Comparison of ENCODE assay signal across 1 cellular context in the genomic region with DNA sequence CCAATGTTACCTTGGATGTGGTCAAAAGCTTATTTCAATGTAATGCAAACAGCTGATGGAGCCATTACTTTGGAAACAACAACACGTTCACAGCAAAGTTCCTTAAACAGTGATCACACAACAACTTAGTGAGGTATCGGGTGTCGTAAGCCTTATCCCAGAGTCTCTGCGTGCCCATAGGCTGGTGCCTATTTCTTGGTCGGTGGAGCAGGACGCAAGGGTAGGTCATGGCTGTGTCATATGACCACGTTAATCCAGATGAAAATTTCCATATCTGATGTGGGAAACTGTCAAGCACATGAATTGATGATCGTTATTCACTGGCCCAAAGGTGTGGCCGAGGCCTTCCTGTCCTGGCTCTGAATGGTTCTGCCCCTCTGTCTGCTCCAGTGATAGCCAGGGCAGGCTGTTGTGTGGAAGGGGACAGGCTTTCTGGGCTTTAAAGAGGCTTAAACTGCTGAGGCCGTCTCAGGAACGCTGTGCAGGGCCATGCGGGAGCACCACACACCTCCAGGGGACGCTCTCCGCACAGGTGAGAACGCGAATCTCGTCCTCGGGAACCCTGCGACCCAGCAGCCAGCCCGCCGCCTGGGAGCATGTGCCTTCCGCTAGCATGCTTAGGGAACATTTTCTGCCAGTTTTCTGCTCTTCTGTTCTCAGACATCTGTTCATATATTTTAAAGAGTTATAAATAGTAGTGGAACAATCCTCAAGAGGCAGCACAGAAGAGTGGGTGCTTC.
TF ChIP-seq lines count a peak whose summit lies in the region.

No MANE protein-coding gene starts in this region.

TF ChIP-seq in IMR-90, 13 proteins besides CTCF, POLR2A, EP300 and RAD21:
- no peak for TF ChIP-seq MXI1 (IDR thresholded peaks at IDR 0.05; ENCODE audit: borderline replicate concordance, low read depth, low read length)
- TF ChIP-seq, protein P1, sequence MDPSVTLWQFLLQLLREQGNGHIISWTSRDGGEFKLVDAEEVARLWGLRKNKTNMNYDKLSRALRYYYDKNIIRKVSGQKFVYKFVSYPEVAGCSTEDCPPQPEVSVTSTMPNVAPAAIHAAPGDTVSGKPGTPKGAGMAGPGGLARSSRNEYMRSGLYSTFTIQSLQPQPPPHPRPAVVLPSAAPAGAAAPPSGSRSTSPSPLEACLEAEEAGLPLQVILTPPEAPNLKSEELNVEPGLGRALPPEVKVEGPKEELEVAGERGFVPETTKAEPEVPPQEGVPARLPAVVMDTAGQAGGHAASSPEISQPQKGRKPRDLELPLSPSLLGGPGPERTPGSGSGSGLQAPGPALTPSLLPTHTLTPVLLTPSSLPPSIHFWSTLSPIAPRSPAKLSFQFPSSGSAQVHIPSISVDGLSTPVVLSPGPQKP (IDR thresholded peaks at IDR 0.05; ENCODE audit: borderline replicate concordance, low read depth, low read length): no peak
- no peak for TF ChIP-seq BHLHE40 (IDR thresholded peaks at IDR 0.05; ENCODE audit: low read depth, low read length)
- TF ChIP-seq, protein P2, sequence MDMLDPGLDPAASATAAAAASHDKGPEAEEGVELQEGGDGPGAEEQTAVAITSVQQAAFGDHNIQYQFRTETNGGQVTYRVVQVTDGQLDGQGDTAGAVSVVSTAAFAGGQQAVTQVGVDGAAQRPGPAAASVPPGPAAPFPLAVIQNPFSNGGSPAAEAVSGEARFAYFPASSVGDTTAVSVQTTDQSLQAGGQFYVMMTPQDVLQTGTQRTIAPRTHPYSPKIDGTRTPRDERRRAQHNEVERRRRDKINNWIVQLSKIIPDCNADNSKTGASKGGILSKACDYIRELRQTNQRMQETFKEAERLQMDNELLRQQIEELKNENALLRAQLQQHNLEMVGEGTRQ (IDR thresholded peaks at IDR 0.05; ENCODE audit: low read depth, low read length): no peak
- TF ChIP-seq FOS (IDR thresholded peaks at IDR 0.05; ENCODE audit: low read depth, low read length): no peak
- TF ChIP-seq RFX5 (IDR thresholded peaks at IDR 0.05; ENCODE audit: low read depth, low read length): no peak
- no peak for TF ChIP-seq MAZ (IDR thresholded peaks at IDR 0.05; ENCODE audit: borderline replicate concordance, low read depth, low read length)
- no peak for TF ChIP-seq CHD1 (IDR thresholded peaks at IDR 0.05; ENCODE audit: low read depth, low read length)
- no peak for TF ChIP-seq NFE2L2 (IDR thresholded peaks at IDR 0.05; ENCODE audit: low read depth, low read length)
- no peak for TF ChIP-seq MAFK (IDR thresholded peaks at IDR 0.05; ENCODE audit: low read depth, low read length)
- TF ChIP-seq SMC3 (IDR thresholded peaks at IDR 0.05; ENCODE audit: low read depth, low read length): no peak
